ENCODE assay signal across 1 cellular context in the genomic region with DNA sequence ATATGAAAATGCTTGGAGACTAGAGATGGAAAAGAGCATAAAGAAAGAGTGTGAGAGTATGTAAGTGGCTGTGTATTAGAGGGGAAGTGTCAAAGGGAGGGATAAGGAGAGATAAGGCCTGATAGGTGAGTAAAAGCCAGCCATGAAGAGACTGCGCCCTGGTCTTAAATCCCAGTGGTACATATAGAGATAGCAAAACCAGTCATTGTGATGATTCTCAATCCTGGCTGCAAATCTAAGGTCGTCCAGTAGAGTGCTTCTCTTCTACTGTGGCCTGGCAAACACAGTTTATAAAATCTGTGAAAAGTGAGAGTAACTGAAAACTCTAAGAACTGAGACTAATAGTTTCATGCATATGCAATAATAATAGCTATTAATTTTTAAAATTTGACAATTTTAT.
TF ChIP-seq lines count a peak whose summit lies in the region.

No MANE protein-coding gene starts in this region.

TF ChIP-seq in HepG2, 621 proteins besides CTCF, POLR2A, EP300 and RAD21 (continued from another document):
- no peak for TF ChIP-seq ZNF550 (CRISPR knock-in tag; IDR thresholded peaks at IDR 0.05; ENCODE audit: borderline replicate concordance)
- no peak for TF ChIP-seq ZNF616 (CRISPR knock-in tag; IDR thresholded peaks at IDR 0.05; ENCODE audit: low read depth)
- TF ChIP-seq TAF1 (CRISPR knock-in tag; IDR thresholded peaks at IDR 0.05): no peak
TF ChIP-seq in HepG2: peak in this region for 0.
